Comparison of ENCODE assay signal across 1 cellular context in the genomic region with DNA sequence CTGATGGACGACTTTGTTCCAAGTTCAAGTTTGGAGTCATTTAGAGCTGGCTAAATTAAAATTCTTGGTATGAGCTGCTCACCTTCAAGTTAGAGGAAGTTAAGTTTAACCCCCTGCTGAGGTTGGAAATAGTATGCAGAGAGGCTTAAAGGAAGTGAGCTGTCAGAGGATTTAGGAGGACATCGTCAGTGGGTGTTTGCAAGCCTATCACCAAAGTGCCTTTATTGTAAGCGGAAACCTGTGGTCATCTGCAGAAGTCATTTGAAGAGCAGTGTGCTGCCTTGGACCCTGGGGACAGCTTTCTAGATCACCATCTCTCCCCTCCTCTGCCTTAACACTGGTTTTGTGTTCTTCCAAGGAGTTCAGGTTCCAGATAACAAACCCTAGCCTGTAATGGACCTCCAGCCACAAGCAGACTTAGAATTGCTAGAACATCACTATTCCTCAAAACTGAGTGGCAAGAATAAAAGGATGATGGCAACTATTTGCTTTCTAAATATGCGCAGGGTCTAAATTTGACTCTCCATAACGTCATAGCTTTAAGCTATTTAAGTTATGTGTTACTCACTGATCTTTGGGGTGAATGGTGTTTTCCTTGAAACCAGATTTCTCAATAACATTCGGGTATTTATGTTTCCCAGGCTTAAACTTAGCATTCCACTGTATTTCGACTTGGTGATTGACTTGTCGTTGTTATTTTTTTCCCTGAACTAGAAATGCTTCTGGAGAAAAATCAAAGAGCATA.
TF ChIP-seq lines count a peak whose summit lies in the region.

No MANE protein-coding gene starts in this region.

TF ChIP-seq in SK-N-SH treated with all-trans-retinoic acid at 6 μM for 48 hours, 23 proteins besides CTCF, POLR2A, EP300 and RAD21 (continued from another document):
- TF ChIP-seq, protein P1, sequence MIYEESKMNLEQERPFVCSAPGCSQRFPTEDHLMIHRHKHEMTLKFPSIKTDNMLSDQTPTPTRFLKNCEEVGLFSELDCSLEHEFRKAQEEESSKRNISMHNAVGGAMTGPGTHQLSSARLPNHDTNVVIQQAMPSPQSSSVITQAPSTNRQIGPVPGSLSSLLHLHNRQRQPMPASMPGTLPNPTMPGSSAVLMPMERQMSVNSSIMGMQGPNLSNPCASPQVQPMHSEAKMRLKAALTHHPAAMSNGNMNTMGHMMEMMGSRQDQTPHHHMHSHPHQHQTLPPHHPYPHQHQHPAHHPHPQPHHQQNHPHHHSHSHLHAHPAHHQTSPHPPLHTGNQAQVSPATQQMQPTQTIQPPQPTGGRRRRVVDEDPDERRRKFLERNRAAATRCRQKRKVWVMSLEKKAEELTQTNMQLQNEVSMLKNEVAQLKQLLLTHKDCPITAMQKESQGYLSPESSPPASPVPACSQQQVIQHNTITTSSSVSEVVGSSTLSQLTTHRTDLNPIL (CRISPR knock-in tag; IDR thresholded peaks at IDR 0.05; ENCODE audit: low read depth): no peak
- TF ChIP-seq CSDC2 (CRISPR knock-in tag; IDR thresholded peaks at IDR 0.05) (no peak), ZFP3 (CRISPR knock-in tag; IDR thresholded peaks at IDR 0.05) (no peak), OSR1 (CRISPR knock-in tag; IDR thresholded peaks at IDR 0.05) (no peak), ESRRG (CRISPR knock-in tag; IDR thresholded peaks at IDR 0.05) (no peak), TOX (CRISPR knock-in tag; IDR thresholded peaks at IDR 0.05; ENCODE audit: borderline replicate concordance) (no peak), PPARA (CRISPR knock-in tag; IDR thresholded peaks at IDR 0.05; ENCODE audit: borderline replicate concordance) (no peak), RARB (CRISPR knock-in tag; IDR thresholded peaks at IDR 0.05) (no peak)
- TF ChIP-seq, protein P2, sequence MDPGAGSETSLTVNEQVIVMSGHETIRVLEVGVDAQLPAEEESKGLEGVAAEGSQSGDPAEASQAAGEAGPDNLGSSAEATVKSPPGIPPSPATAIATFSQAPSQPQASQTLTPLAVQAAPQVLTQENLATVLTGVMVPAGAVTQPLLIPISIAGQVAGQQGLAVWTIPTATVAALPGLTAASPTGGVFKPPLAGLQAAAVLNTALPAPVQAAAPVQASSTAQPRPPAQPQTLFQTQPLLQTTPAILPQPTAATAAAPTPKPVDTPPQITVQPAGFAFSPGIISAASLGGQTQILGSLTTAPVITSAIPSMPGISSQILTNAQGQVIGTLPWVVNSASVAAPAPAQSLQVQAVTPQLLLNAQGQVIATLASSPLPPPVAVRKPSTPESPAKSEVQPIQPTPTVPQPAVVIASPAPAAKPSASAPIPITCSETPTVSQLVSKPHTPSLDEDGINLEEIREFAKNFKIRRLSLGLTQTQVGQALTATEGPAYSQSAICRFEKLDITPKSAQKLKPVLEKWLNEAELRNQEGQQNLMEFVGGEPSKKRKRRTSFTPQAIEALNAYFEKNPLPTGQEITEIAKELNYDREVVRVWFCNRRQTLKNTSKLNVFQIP (CRISPR knock-in tag; IDR thresholded peaks at IDR 0.05; ENCODE audit: borderline replicate concordance, low read depth): no peak
